In the genomic region with DNA sequence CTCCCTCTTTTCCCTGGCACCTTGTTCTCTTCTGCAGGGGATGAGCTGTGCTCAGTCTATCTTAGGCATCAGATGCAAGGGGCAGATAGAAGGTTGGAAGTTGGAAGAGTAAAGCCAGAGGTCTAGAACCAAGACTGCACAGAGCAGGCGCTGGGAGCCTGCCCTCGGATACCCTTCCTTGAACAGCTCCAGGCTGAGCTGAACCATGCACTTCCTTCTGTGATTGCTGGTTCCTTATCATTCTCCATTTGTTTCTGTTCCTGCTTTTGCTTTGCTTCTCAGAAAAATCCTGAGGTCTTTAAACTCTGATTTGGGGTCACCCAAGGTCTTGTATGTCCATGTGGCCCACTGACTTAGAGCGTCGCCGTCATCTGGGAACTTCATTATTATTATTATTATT, we compare ENCODE assay signal across 16 cellular contexts. TPM values are rescaled to one million over a fixed set of nuclear protein-coding genes. Genes with fewer than 3 reads are reported as not detected.
DNase-seq lines count a peak whose midpoint lies in the region; ATAC-seq lines count a peak whose summit lies in the region.
"Had no signal": no experiment of that assay in that cellular context is flagged by ENCODE, and none has a peak within 500 bp of the region (broad histone marks: within the 10 kb centered on the region; RNA-seq: fewer than 3 reads in every experiment).

No MANE protein-coding gene starts in this region.

- H3K27ac Mint-ChIP-seq in T-cell = peak overlapping the region; percentile 43 to 44
- H3K27ac Mint-ChIP-seq in stimulated activated memory B cell treated with anti-CD40 and anti-IgM and Interleukin-4, amounts not matched to agents 10 μg/mL and 1 μg/mL and 100 μg/mL, for 72 hours = peak overlapping the region; percentile 60
- H3K27ac Mint-ChIP-seq: H9 had no signal

- POLR2A ChIA-PET in T-cell (lab: Charles Lee) = interaction anchor here in 1 of 2 donors (0.6 kb wide), 1 partner anchor 429 kb away, joined by 4 read pairs; no protein-coding TSS in a partner anchor

- no peak for DNase-seq in Right ventricle myocardium superior
- no peak for DNase-seq in cardiac septum (ENCODE audit: low spot score)
- DNase-seq in T-cell = no peak
- no peak for DNase-seq in left lobe of liver (ENCODE audit: low spot score)
- DNase-seq in iPS-NIHi7 (ENCODE audit: extremely low spot score) = no peak
- no peak for DNase-seq in dermis blood vessel endothelial cell
- DNase-seq in dedifferentiated amniotic fluid mesenchymal stem cell (ENCODE audit: extremely low spot score) = no peak
- DNase-seq: DMS 273 treated with DMSO at 0.1 percent for 48 hours, DND-41, H9, NCI-H1694 treated with DMSO at 0.1 percent for 48 hours, NCI-H524, PC-3, RPMI8226, SIG-M5 had no signal

- CTCF ChIA-PET in T-cell (lab: Charles Lee) = no interaction called here

- intact Hi-C loops in Right ventricle myocardium superior (cut with DNase I) (no loop called here), cardiac septum (cut with DNase I) (no loop called here)

- no peaks in the 10 kb centered on the region for H3K27me3 Mint-ChIP-seq in T-cell
- H3K27me3 Mint-ChIP-seq in stimulated activated memory B cell treated with anti-CD40 and anti-IgM and Interleukin-4, amounts not matched to agents 10 μg/mL and 1 μg/mL and 100 μg/mL, for 72 hours = no peaks in the 10 kb centered on the region

- H3K9me3 Mint-ChIP-seq in T-cell = no peaks in the 10 kb centered on the region
- H3K9me3 Mint-ChIP-seq in stimulated activated memory B cell treated with anti-CD40 and anti-IgM and Interleukin-4, amounts not matched to agents 10 μg/mL and 1 μg/mL and 100 μg/mL, for 72 hours = no peaks in the 10 kb centered on the region
- H3K9me3 Mint-ChIP-seq: H9 had no signal

- peaks cover 38% of the 10 kb centered on the region for H3K36me3 Mint-ChIP-seq in T-cell
- peaks cover 30% of the 10 kb centered on the region for H3K36me3 Mint-ChIP-seq in stimulated activated memory B cell treated with anti-CD40 and anti-IgM and Interleukin-4, amounts not matched to agents 10 μg/mL and 1 μg/mL and 100 μg/mL, for 72 hours

- no peak overlapping the region for H3K4me3 Mint-ChIP-seq in T-cell
- H3K4me3 Mint-ChIP-seq in stimulated activated memory B cell treated with anti-CD40 and anti-IgM and Interleukin-4, amounts not matched to agents 10 μg/mL and 1 μg/mL and 100 μg/mL, for 72 hours = no peak overlapping the region
- H3K4me3 Mint-ChIP-seq: H9 had no signal

- peaks cover 28 to 42% (median 38%) of the 10 kb centered on the region in 3 donors for H3K4me1 Mint-ChIP-seq in T-cell
- peaks cover 38% of the 10 kb centered on the region for H3K4me1 Mint-ChIP-seq in stimulated activated memory B cell treated with anti-CD40 and anti-IgM and Interleukin-4, amounts not matched to agents 10 μg/mL and 1 μg/mL and 100 μg/mL, for 72 hours

- ATAC-seq in Right ventricle myocardium superior (ENCODE audit: poor library complexity) (peak; percentile 46), T-cell (replicated peaks in 1 of 4) (no peak), left lobe of liver (peak; percentile 39)
- no peak for ATAC-seq in stimulated activated memory B cell treated with anti-CD40 and anti-IgM and Interleukin-4, amounts not matched to agents 10 μg/mL and 1 μg/mL and 100 μg/mL, for 72 hours
- ATAC-seq: PC-3 had no signal

RNA-seq across cellular contexts. Expression of gene ARHGEF18, which starts 36.3 kb away (rescaled TPM):
- total RNA-seq in Right ventricle myocardium superior (7.0 TPM), cardiac septum (12.5 TPM), T-cell (100 to 1,000 TPM; 111 to 145 (median 126) TPM), left lobe of liver (16.4 TPM), dermis blood vessel endothelial cell (37.8 and 45.3 TPM in 2 replicates)

Comparison
In these comparisons a context has a peak if more than half of its experiments do, and no peak if none do; other contexts are left out.
1. ATAC-seq: peak in Right ventricle myocardium superior (single experiment) and left lobe of liver (single experiment); none in T-cell (0 of 4) and stimulated activated memory B cell treated with anti-CD40 and anti-IgM and Interleukin-4, amounts not matched to agents 10 μg/mL and 1 μg/mL and 100 μg/mL, for 72 hours (single experiment).